Comparison of ENCODE assay signal across 14 cellular contexts in the genomic region with DNA sequence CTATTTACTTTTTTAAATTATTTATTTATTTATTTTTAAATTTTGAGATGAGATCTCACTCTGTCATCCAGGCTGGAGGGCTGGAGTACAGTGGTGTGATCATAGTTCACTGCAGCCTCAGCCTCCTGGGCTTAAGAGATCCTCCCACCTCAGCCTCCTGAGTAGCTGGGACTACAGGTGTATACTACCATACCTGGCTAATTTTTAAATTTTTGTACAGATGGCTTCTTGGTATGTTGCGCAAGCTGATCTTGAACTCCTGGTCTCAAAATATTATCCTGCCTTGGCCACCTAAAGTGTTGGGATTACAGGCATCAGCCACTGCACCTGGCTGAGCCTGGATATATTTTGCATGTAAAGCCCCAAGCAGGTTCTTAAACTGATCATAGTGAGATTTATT.
"Had no signal": no experiment of that assay in that cellular context is flagged by ENCODE, and none has a peak within 500 bp of the region (broad histone marks: within the 10 kb centered on the region; RNA-seq: fewer than 3 reads in every experiment).

No MANE protein-coding gene starts in this region.

- FAIRE-seq: small intestine had no signal

- H3K4me3 ChIP-seq: breast epithelium, suprapubic skin had no signal

- H3K27ac ChIP-seq: neutrophil had no signal

- H3K4me3 Mint-ChIP-seq: mesothelial cell of epicardium; stimulated activated naive B cell treated with anti-CD40 and anti-IgM and Interleukin-4, amounts not matched to agents 10 μg/mL and 1 μg/mL and 100 μg/mL, for 72 hours had no signal

- H3K27ac Mint-ChIP-seq: activated T-cell treated with anti-CD3 and anti-CD28 coated beads, Interleukin-2, amount 50 U/mL, for 72 hours had no signal

- H3K27me3 Mint-ChIP-seq: stimulated activated naive B cell treated with anti-CD40 and anti-IgM and Interleukin-4, amounts not matched to agents 10 μg/mL and 1 μg/mL and 100 μg/mL, for 72 hours; type B pancreatic cell had no signal

- H3K9me3 ChIP-seq: breast epithelium, neutrophil, suprapubic skin had no signal

- H3K9me3 Mint-ChIP-seq: activated T-cell treated with anti-CD3 and anti-CD28 coated beads, Interleukin-2, amount 50 U/mL, for 72 hours; mesothelial cell of epicardium; type B pancreatic cell had no signal

- ATAC-seq: activated T-cell treated with anti-CD3 and anti-CD28 coated beads, Interleukin-2, amount 50 U/mL, for 72 hours; stimulated activated naive B cell treated with anti-CD40 and anti-IgM and Interleukin-4, amounts not matched to agents 10 μg/mL and 1 μg/mL and 100 μg/mL, for 72 hours had no signal

- H3K36me3 Mint-ChIP-seq: mesothelial cell of epicardium had no signal

- DNase-seq: activated CD4-positive, alpha-beta T cell treated with anti-CD3 and anti-CD28 coated beads for 1 hour; activated CD4-positive, alpha-beta T cell treated with anti-CD3 and anti-CD28 coated beads, Interleukin-2, amount 50 U/mL, for 48 hours; activated gamma-delta T cell treated with Interleukin-2 at 50 U/mL for 16 hours; activated T-cell treated with anti-CD3 and anti-CD28 coated beads, Interleukin-2, amount 50 U/mL, for 72 hours; aorta; foreskin melanocyte; small intestine; stimulated activated naive B cell treated with anti-CD40 and anti-IgM and Interleukin-4, amounts not matched to agents 10 μg/mL and 1 μg/mL and 100 μg/mL, for 72 hours; SW 1271 had no signal

- H3K36me3 ChIP-seq: breast epithelium, neutrophil, suprapubic skin had no signal

- H3K27me3 ChIP-seq: breast epithelium, neutrophil, suprapubic skin had no signal
